In genomic region chr14:77301103-77301502, GRCh38 we compare ENCODE assay signal across 8 cellular contexts.
DNase-seq lines count a peak whose midpoint lies in the region; ATAC-seq lines count a peak whose summit lies in the region.

No MANE protein-coding gene starts in this region.

- DNase-seq in Ammon's horn (ENCODE audit: low spot score) (peak; percentile 95), NCI-H510A treated with DMSO at 0.1 percent for 48 hours (lab: John Stamatoyannopoulos, UW) (peak; percentile 21), epithelial cell of prostate (ENCODE audit: low read depth, low spot score) (peak; percentile 36), middle frontal gyrus (ENCODE audit: extremely low spot score, low spot score) (peak; percentile 76)
- peak; percentile 70 for DNase-seq in activated CD8-positive, alpha-beta memory T cell treated with anti-CD3 and anti-CD28 coated beads for 24 hours
- DNase-seq in stimulated activated naive CD4-positive, alpha-beta T cell (lab: John Stamatoyannopoulos, UW): peak in 5 of 6 experiments; percentile 16 to 46 (median 30)

- H3K27ac ChIP-seq in epithelial cell of prostate: no peak overlapping the region

- ATAC-seq in GM21529 (IDR thresholded peaks at IDR 0.05; ENCODE audit: unreplicated experiment) (peak; percentile 51), HG03039 (IDR thresholded peaks at IDR 0.05; ENCODE audit: unreplicated experiment) (no peak)

Comparison
In these comparisons a context has a peak if more than half of its experiments do, and no peak if none do; other contexts are left out.
1. DNase-seq: peak in every context shown above with its lines; median percentile 95 in Ammon's horn; 76 in middle frontal gyrus; 70 in activated CD8-positive, alpha-beta memory T cell treated with anti-CD3 and anti-CD28 coated beads for 24 hours; 36 in epithelial cell of prostate; 30 in stimulated activated naive CD4-positive, alpha-beta T cell; 21 in NCI-H510A treated with DMSO at 0.1 percent for 48 hours.